In the genomic region with DNA sequence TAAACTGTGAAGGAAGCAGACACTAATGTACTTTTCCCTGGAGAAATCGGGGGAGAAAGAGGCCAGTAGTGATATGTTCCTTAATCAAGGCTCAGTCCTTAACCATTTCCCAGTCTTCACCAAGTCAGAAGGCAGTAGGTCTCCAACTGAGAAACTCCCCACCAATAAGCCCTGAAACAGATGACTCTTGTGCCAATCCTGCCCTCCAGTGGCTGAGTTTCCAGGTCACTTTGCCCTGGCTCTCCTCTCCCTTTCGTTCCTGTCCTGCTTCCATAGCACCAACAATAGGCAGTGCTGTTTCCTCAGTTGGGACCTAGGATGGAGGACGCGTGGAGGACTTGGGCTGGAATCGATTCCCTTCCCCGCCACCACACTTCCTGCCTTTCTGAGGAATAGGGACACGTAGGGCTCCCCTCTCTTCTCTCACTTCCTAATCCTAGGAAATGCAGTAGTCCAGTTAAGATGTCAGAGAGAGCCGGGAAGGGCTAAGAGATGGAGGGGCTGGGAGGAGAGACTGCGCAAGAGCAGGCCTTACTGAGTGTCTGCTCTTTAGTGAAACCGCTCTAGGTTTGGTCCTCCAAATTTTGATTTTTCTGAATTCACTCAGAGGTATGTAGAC, we compare ENCODE assay signal across 8 cellular contexts. TPM values are rescaled to one million over a fixed set of nuclear protein-coding genes. Genes with fewer than 3 reads are reported as not detected.
A peak's percentile ranks its signal among the peaks of the same experiment; 100 is the strongest.
DNase-seq lines count a peak whose midpoint lies in the region; ATAC-seq and TF ChIP-seq lines count a peak whose summit lies in the region.

No MANE protein-coding gene starts in this region.

- H3K9me3 ChIP-seq in SJCRH30 (replicated peaks), result no peaks in the 10 kb centered on the region

- DNase-seq in AG08395 (ENCODE audit: low spot score) (peak; percentile 80), GM12864 (ENCODE audit: low read depth) (no peak), SJCRH30 (peak; percentile 63 to 82), erythroblast (lab: John Stamatoyannopoulos, UW) (peak; percentile 30 to 52), progenitor cell of endocrine pancreas (ENCODE audit: low spot score, unreplicated experiment) (peak; percentile 21), CD1c-positive myeloid dendritic cell (ENCODE audit: extremely low spot score) (no peak)
- DNase-seq in activated T-cell treated with anti-CD3 and anti-CD28 coated beads, Interleukin-2, amount 50 U/mL, for 4 hours, result no peak

- no peak overlapping the region for H3K4me3 ChIP-seq in GM12864 (ENCODE audit: low read depth, low read length)
- no peak overlapping the region for H3K4me3 ChIP-seq in SJCRH30

- H3K27ac ChIP-seq in SJCRH30, result no peak overlapping the region

- no peaks in the 10 kb centered on the region for H3K27me3 ChIP-seq in SJCRH30

- H3K27ac Mint-ChIP-seq in progenitor cell of endocrine pancreas, result no peak overlapping the region

- no peaks in the 10 kb centered on the region for H3K36me3 ChIP-seq in SJCRH30

- H3K4me3 Mint-ChIP-seq in progenitor cell of endocrine pancreas (ENCODE audit: low read depth), result no peak overlapping the region
- H3K4me3 Mint-ChIP-seq in activated T-cell treated with anti-CD3 and anti-CD28 coated beads, Interleukin-2, amount 50 U/mL, for 4 hours, result no peak overlapping the region

- no peaks in the 10 kb centered on the region for H3K9me3 Mint-ChIP-seq in progenitor cell of endocrine pancreas (ENCODE audit: low read depth)
- no peaks in the 10 kb centered on the region for H3K9me3 Mint-ChIP-seq in activated T-cell treated with anti-CD3 and anti-CD28 coated beads, Interleukin-2, amount 50 U/mL, for 4 hours

- H3K27me3 Mint-ChIP-seq in progenitor cell of endocrine pancreas, result peaks cover 12% of the 10 kb centered on the region
- H3K27me3 Mint-ChIP-seq in activated T-cell treated with anti-CD3 and anti-CD28 coated beads, Interleukin-2, amount 50 U/mL, for 4 hours (ENCODE audit: low read depth), result peaks cover 8% of the 10 kb centered on the region

- no peaks in the 10 kb centered on the region for H3K4me1 ChIP-seq in SJCRH30

- no peak for TF ChIP-seq POLR2A in erythroblast (IDR thresholded peaks at IDR 0.05; ENCODE audit: low read length)

- no peaks in the 10 kb centered on the region for H3K36me3 Mint-ChIP-seq in progenitor cell of endocrine pancreas (ENCODE audit: insufficient read depth)
- H3K36me3 Mint-ChIP-seq in activated T-cell treated with anti-CD3 and anti-CD28 coated beads, Interleukin-2, amount 50 U/mL, for 4 hours (ENCODE audit: insufficient read depth), result no peaks in the 10 kb centered on the region

- peaks cover 3% of the 10 kb centered on the region for H3K4me1 Mint-ChIP-seq in progenitor cell of endocrine pancreas (ENCODE audit: low read depth)
- no peaks in the 10 kb centered on the region for H3K4me1 Mint-ChIP-seq in activated T-cell treated with anti-CD3 and anti-CD28 coated beads, Interleukin-2, amount 50 U/mL, for 4 hours (ENCODE audit: low read depth)

- TF ChIP-seq CTCF in GM12864 (IDR thresholded peaks at IDR 0.05; ENCODE audit: low read depth, low read length, missing control alignments) (peak; percentile 48), LNCAP (IDR thresholded peaks at IDR 0.05) (peak; percentile 77), progenitor cell of endocrine pancreas (IDR thresholded peaks at IDR 0.05; ENCODE audit: unreplicated experiment) (peak; percentile 64)

- no peak for ATAC-seq in activated T-cell treated with anti-CD3 and anti-CD28 coated beads, Interleukin-2, amount 50 U/mL, for 4 hours

RNA-seq across cellular contexts. Expression of gene ATOH7, which starts 23.4 kb away (rescaled TPM):
- total RNA-seq in SJCRH30 (2014; rRNA removed; shearing (Covaris generic)), result 0.13 TPM in 1 of 2 replicates, not detected in the other
- total RNA-seq in progenitor cell of endocrine pancreas, result 0.65 and 0.73 TPM in 2 replicates
- total RNA-seq in activated T-cell treated with anti-CD3 and anti-CD28 coated beads, Interleukin-2, amount 50 U/mL, for 4 hours, result not detected

Comparison
In these comparisons a context has a peak if more than half of its experiments do, and no peak if none do; other contexts are left out.
1. DNase-seq: peak in AG08395 (single experiment), SJCRH30 (2 of 2), erythroblast (2 of 2) and progenitor cell of endocrine pancreas (single experiment); none in GM12864 (single experiment), CD1c-positive myeloid dendritic cell (single experiment) and activated T-cell treated with anti-CD3 and anti-CD28 coated beads, Interleukin-2, amount 50 U/mL, for 4 hours (single experiment).
2. Peak in every context shown above with its lines, with median percentiles within 50 percentile points of each other: CTCF ChIP-seq.